1 cellular context compared by ENCODE assay signal in genomic region chr13:26051231-26052135, GRCh38.
TF ChIP-seq lines count a peak whose summit lies in the region.

Gene SHISA2 (minus strand): TSS chr13:26052016. CDS start chr13:26050975, 1,041 bp downstream.

TF ChIP-seq in GM23338, 12 proteins besides CTCF, POLR2A, EP300 and RAD21 (continued from another document):
- TF ChIP-seq NANOG (IDR thresholded peaks at IDR 0.05; ENCODE audit: borderline replicate concordance) (no peak), CREB1 (CRISPR knock-in tag; IDR thresholded peaks at IDR 0.05; ENCODE audit: low read depth) (no peak), ZNF331 (CRISPR knock-in tag; IDR thresholded peaks at IDR 0.05; ENCODE audit: low read depth) (no peak), ZNF114 (CRISPR knock-in tag; IDR thresholded peaks at IDR 0.05) (no peak), STAT1 (IDR thresholded peaks at IDR 0.05; ENCODE audit: unreplicated experiment) (no peak), EZH2phosphoT487 (IDR thresholded peaks at IDR 0.05; ENCODE audit: unreplicated experiment) (no peak)
- TF ChIP-seq, protein P1, sequence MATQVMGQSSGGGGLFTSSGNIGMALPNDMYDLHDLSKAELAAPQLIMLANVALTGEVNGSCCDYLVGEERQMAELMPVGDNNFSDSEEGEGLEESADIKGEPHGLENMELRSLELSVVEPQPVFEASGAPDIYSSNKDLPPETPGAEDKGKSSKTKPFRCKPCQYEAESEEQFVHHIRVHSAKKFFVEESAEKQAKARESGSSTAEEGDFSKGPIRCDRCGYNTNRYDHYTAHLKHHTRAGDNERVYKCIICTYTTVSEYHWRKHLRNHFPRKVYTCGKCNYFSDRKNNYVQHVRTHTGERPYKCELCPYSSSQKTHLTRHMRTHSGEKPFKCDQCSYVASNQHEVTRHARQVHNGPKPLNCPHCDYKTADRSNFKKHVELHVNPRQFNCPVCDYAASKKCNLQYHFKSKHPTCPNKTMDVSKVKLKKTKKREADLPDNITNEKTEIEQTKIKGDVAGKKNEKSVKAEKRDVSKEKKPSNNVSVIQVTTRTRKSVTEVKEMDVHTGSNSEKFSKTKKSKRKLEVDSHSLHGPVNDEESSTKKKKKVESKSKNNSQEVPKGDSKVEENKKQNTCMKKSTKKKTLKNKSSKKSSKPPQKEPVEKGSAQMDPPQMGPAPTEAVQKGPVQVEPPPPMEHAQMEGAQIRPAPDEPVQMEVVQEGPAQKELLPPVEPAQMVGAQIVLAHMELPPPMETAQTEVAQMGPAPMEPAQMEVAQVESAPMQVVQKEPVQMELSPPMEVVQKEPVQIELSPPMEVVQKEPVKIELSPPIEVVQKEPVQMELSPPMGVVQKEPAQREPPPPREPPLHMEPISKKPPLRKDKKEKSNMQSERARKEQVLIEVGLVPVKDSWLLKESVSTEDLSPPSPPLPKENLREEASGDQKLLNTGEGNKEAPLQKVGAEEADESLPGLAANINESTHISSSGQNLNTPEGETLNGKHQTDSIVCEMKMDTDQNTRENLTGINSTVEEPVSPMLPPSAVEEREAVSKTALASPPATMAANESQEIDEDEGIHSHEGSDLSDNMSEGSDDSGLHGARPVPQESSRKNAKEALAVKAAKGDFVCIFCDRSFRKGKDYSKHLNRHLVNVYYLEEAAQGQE (IDR thresholded peaks at IDR 0.05; ENCODE audit: unreplicated experiment) = no peak
